Comparison of ENCODE assay signal across 22 cellular contexts in the genomic region with DNA sequence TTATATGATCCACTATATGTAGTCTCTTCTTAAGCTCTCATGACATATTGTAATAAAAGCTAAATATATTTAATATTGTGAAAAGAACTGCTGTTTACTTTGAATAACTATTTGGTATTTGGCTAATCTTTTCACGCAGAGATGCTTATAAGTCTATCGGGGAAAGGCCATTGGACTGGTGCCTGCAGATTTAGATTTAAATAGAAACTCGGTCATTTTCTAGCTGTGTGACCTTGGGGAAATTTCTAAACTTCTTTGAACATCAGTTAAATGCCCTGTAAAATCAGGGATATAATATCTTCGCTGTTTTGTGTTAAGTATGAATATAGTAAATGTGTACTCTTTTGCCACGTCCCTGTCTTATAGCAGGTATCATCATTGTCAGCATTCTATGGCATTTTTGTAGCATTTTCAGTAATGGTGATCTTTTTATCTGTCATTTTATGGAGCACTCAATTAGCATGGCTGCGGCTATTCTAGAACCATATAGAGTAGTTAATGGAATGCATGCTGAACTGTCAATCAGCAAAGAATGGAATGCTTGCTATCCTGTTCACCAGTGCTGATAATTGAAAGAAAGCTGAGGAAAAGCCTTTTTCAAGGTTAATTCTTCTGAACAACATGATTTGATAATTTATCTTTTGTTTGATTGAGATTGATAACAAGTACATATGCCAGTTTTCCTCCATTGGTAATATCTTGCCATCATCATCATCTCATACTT.
DNase-seq lines count a peak whose midpoint lies in the region; ATAC-seq, FAIRE-seq and TF ChIP-seq lines count a peak whose summit lies in the region.
"Had no signal": no experiment of that assay in that cellular context is flagged by ENCODE, and none has a peak within 500 bp of the region (broad histone marks: within the 10 kb centered on the region; RNA-seq: fewer than 3 reads in every experiment).

No MANE protein-coding gene starts in this region.

- 69% methylated on average over 6 of the region's 6 CpGs for WGBS in A549 (ENCODE audit: missing lambda C conversion rate)
- 80 to 87% methylated on average over 6 of the region's 6 CpGs for WGBS in transverse colon (ENCODE audit: low coverage in 1 of 2), 2 donors

- TF ChIP-seq CTCF in A549 (IDR thresholded peaks at IDR 0.05): no peak
- TF ChIP-seq CTCF in transverse colon (IDR thresholded peaks at IDR 0.05): no peak

- DNase-seq in A549 (ENCODE audit: low read depth in 1 of 2, low spot score in 1 of 2) (no peak), astrocyte of the hippocampus (ENCODE audit: low read depth, low spot score) (peak; percentile 42), iris pigment epithelial cell (ENCODE audit: low read depth) (peak; percentile 15), SHP77 (lab: John Stamatoyannopoulos, UW) (no peak), NCI-H82 treated with DMSO at 0.1 percent for 48 hours (lab: John Stamatoyannopoulos, UW; ENCODE audit: unreplicated experiment) (no peak), transverse colon (no peak)
- DNase-seq: CD8-positive, alpha-beta T cell; H9; Kasumi-1; MG63; NCI-H1048; NCI-H1436; NCI-H2081; NCI-H524 treated with DMSO at 0.1 percent for 48 hours; PC-3; SJCRH30 had no signal

- intact Hi-C loops in transverse colon (cut with DNase I; ENCODE audit: low total_unique reads): no loop called here

- H3K27me3 ChIP-seq in transverse colon: no peaks in the 10 kb centered on the region
- H3K27me3 ChIP-seq: BLaER1 treated with 17β-estradiol and CSF1 and Interleukin-3, amounts not matched to agents 10 nM and 100 nM; MG63; SJCRH30 had no signal

- H3K27ac ChIP-seq in A549: no peak overlapping the region
- no peak overlapping the region for H3K27ac ChIP-seq in transverse colon
- H3K27ac ChIP-seq: BLaER1 treated with 17β-estradiol and CSF1 and Interleukin-3, amounts not matched to agents 10 nM and 100 nM; RWPE1; SJCRH30 had no signal

- no peak overlapping the region for H3K4me2 ChIP-seq in A549
- H3K4me2 ChIP-seq: BLaER1 treated with 17β-estradiol and CSF1 and Interleukin-3, amounts not matched to agents 10 nM and 100 nM had no signal

- FAIRE-seq in A549 (lab: Jason Lieb, UNC): peak; percentile 49
- FAIRE-seq: GM12892, HTR-8/SVneo had no signal

- H3K4me1 ChIP-seq in A549 (no peaks in the 10 kb centered on the region), transverse colon (peaks cover 0 to 13% (median 2%) of the 10 kb centered on the region in 4 donors)
- H3K4me1 ChIP-seq: BLaER1 treated with 17β-estradiol and CSF1 and Interleukin-3, amounts not matched to agents 10 nM and 100 nM; SJCRH30 had no signal

- TF ChIP-seq POLR2A in A549 (IDR thresholded peaks at IDR 0.05; ENCODE audit: low read length) (no peak), transverse colon (IDR thresholded peaks at IDR 0.05) (no peak)

- in situ Hi-C loops in transverse colon (cut with MboI; ENCODE audit: low pct_ligation_motif_present in 1 of 4, low pct_unique_long_range_greater_than_20kb in 1 of 4, low sequenced_read_pairs in 3 of 4): no loop called here

- ATAC-seq in A549 (no peak), HG02885 (IDR thresholded peaks at IDR 0.05; ENCODE audit: poor library complexity, unreplicated experiment) (no peak)
- ATAC-seq: CD8-positive, alpha-beta T cell; PC-3 had no signal

- H3K4me3 ChIP-seq in A549 (no peak overlapping the region), transverse colon (no peak overlapping the region)
- H3K4me3 ChIP-seq: BLaER1 treated with 17β-estradiol and CSF1 and Interleukin-3, amounts not matched to agents 10 nM and 100 nM; MG63; SJCRH30 had no signal

- POLR2A ChIA-PET in A549 (lab: Yijun Ruan, JAX): no interaction called here

- H3K9me3 ChIP-seq in A549 (no peaks in the 10 kb centered on the region), transverse colon (no peaks in the 10 kb centered on the region)
- H3K9me3 ChIP-seq: BLaER1 treated with 17β-estradiol and CSF1 and Interleukin-3, amounts not matched to agents 10 nM and 100 nM; MG63; SJCRH30 had no signal

- TF ChIP-seq EP300 in A549 (IDR thresholded peaks at IDR 0.05) (no peak), Ishikawa (IDR thresholded peaks at IDR 0.05; ENCODE audit: borderline replicate concordance) (no peak), transverse colon (IDR thresholded peaks at IDR 0.05; ENCODE audit: low read depth) (no peak)

- no peak for TF ChIP-seq RAD21 in A549 (conservative IDR thresholded peaks at IDR 0.05 in 1 of 2, IDR thresholded peaks at IDR 0.05 in 1 of 2)
- TF ChIP-seq RAD21 in Ishikawa (IDR thresholded peaks at IDR 0.05; ENCODE audit: low read depth): no peak

- no peaks in the 10 kb centered on the region for H3K36me3 ChIP-seq in transverse colon
- H3K36me3 ChIP-seq: BLaER1 treated with 17β-estradiol and CSF1 and Interleukin-3, amounts not matched to agents 10 nM and 100 nM; MG63; SJCRH30 had no signal

- CTCF ChIA-PET in A549 (lab: Yijun Ruan, JAX): no interaction called here

TF ChIP-seq in A549, 52 proteins besides CTCF, POLR2A, EP300 and RAD21:
- TF ChIP-seq FOXS1 (CRISPR knock-in tag; IDR thresholded peaks at IDR 0.05) (no peak), POLR2AphosphoS2 (conservative IDR thresholded peaks at IDR 0.05; ENCODE audit: low read length) (no peak)

TF ChIP-seq in Ishikawa, 13 proteins besides CTCF, POLR2A, EP300 and RAD21:
- TF ChIP-seq TCF12 (IDR thresholded peaks at IDR 0.05; ENCODE audit: low read depth) (no peak), FOXM1 (IDR thresholded peaks at IDR 0.05; ENCODE audit: borderline replicate concordance, low read depth) (no peak), ZBTB7A (IDR thresholded peaks at IDR 0.05; ENCODE audit: low read depth) (no peak), YY1 (IDR thresholded peaks at IDR 0.05; ENCODE audit: low read depth) (no peak), CEBPB (IDR thresholded peaks at IDR 0.05) (no peak), NFIC (IDR thresholded peaks at IDR 0.05) (no peak), CREB1 (IDR thresholded peaks at IDR 0.05; ENCODE audit: low read depth) (no peak)
- TF ChIP-seq, protein P1, sequence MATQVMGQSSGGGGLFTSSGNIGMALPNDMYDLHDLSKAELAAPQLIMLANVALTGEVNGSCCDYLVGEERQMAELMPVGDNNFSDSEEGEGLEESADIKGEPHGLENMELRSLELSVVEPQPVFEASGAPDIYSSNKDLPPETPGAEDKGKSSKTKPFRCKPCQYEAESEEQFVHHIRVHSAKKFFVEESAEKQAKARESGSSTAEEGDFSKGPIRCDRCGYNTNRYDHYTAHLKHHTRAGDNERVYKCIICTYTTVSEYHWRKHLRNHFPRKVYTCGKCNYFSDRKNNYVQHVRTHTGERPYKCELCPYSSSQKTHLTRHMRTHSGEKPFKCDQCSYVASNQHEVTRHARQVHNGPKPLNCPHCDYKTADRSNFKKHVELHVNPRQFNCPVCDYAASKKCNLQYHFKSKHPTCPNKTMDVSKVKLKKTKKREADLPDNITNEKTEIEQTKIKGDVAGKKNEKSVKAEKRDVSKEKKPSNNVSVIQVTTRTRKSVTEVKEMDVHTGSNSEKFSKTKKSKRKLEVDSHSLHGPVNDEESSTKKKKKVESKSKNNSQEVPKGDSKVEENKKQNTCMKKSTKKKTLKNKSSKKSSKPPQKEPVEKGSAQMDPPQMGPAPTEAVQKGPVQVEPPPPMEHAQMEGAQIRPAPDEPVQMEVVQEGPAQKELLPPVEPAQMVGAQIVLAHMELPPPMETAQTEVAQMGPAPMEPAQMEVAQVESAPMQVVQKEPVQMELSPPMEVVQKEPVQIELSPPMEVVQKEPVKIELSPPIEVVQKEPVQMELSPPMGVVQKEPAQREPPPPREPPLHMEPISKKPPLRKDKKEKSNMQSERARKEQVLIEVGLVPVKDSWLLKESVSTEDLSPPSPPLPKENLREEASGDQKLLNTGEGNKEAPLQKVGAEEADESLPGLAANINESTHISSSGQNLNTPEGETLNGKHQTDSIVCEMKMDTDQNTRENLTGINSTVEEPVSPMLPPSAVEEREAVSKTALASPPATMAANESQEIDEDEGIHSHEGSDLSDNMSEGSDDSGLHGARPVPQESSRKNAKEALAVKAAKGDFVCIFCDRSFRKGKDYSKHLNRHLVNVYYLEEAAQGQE (IDR thresholded peaks at IDR 0.05; ENCODE audit: low read depth): peak; percentile 49; the same call in 1 of the 2 replicates

Comparison
In these comparisons a context has a peak if more than half of its experiments do, and no peak if none do; other contexts are left out.
1. DNase-seq: peak in astrocyte of the hippocampus (single experiment) and iris pigment epithelial cell (single experiment); none in A549 (0 of 2), SHP77 (0 of 2), NCI-H82 treated with DMSO at 0.1 percent for 48 hours (single experiment) and transverse colon (single experiment).